In genomic region chr1:160614410-160614809, GRCh38 we compare ENCODE assay signal across 25 cellular contexts. TPM values are rescaled to one million over a fixed set of nuclear protein-coding genes. Genes with fewer than 3 reads are reported as not detected.
"Had no signal": no experiment of that assay in that cellular context is flagged by ENCODE, and none has a peak within 500 bp of the region (broad histone marks: within the 10 kb centered on the region; RNA-seq: fewer than 3 reads in every experiment).

No MANE protein-coding gene starts in this region.

- H3K4me1 ChIP-seq: prostate gland, upper lobe of left lung had no signal

- H3K27ac Mint-ChIP-seq: activated CD8-positive, alpha-beta T cell treated with anti-CD3 and anti-CD28 coated beads, Interleukin-2, amount 10 ng/mL, durations not matched to agents 7 days and 5 days; brain; nephron; T-helper 2 cell treated with Interferon-gamma antibody and Interleukin-4, amounts not matched to agents 5 μg/mL and 100 μg/mL, for 36 hours had no signal

- H3K36me3 ChIP-seq: heart right ventricle, left lung, neutrophil, ovary, prostate gland, upper lobe of left lung had no signal

- H3K27me3 ChIP-seq: neutrophil, ovary, upper lobe of left lung had no signal

- ATAC-seq: activated CD8-positive, alpha-beta T cell treated with anti-CD3 and anti-CD28 coated beads, Interleukin-2, amount 10 ng/mL, durations not matched to agents 7 days and 5 days; heart right ventricle; left lung; stimulated activated naive CD8-positive, alpha-beta T cell treated with anti-CD3 and anti-CD28 coated beads, Interleukin-15, Interleukin-2, amounts not matched to agents 100 U/mL and 50 U/mL, for 24 hours had no signal

- H3K4me1 Mint-ChIP-seq: brain, nephron had no signal

- DNase-seq: activated CD4-positive, alpha-beta T cell treated with anti-CD3 and anti-CD28 coated beads, Interleukin-2, amount 10 ng/mL, durations not matched to agents 24 days and 14 days; activated CD8-positive, alpha-beta T cell treated with anti-CD3 and anti-CD28 coated beads, Interleukin-2, amount 10 ng/mL, durations not matched to agents 7 days and 5 days; activated effector memory CD4-positive, alpha-beta T cell treated with anti-CD3 and anti-CD28 coated beads, Interleukin-2, amount 50 U/mL, for 16 hours; activated naive CD4-positive, alpha-beta T cell treated with anti-CD3 and anti-CD28 coated beads, Interleukin-2, amount 50 U/mL, for 16 hours; activated T-cell treated with anti-CD3 and anti-CD28 coated beads, Interleukin-2, amount 50 U/mL, for 48 hours; aorta; effector CD4-positive, alpha-beta T cell; erythroblast; foreskin fibroblast; heart right ventricle; left lung; ovary; stimulated activated CD4-positive, alpha-beta T cell treated with anti-CD3 and anti-CD28 coated beads, Interleukin-2, amount 100 ng/mL, for 48 hours; stimulated activated naive CD8-positive, alpha-beta T cell treated with anti-CD3 and anti-CD28 coated beads, Interleukin-15, Interleukin-2, amounts not matched to agents 100 U/mL and 50 U/mL, for 24 hours; upper lobe of left lung had no signal

- H3K36me3 Mint-ChIP-seq: brain had no signal

- H3K9me3 ChIP-seq: left lung, neutrophil, ovary, prostate gland, upper lobe of left lung had no signal

- H3K27ac ChIP-seq: heart right ventricle, left lung, neutrophil, ovary, prostate gland, SK-N-MC, upper lobe of left lung had no signal

- H3K27me3 Mint-ChIP-seq: activated CD4-positive, alpha-beta T cell treated with anti-CD3 and anti-CD28 coated beads, Interleukin-2, amount 10 ng/mL, durations not matched to agents 24 days and 14 days; dendritic cell treated with granulocyte-macrophage colony-stimulating factor and Interleukin-4, amounts not matched to agents 40 ng/mL and 50 ng/mL, for 4 days had no signal

- H3K9me3 Mint-ChIP-seq: brain, nephron had no signal

- H3K4me3 Mint-ChIP-seq: activated CD4-positive, alpha-beta T cell treated with anti-CD3 and anti-CD28 coated beads, Interleukin-2, amount 10 ng/mL, durations not matched to agents 24 days and 14 days; activated CD8-positive, alpha-beta T cell treated with anti-CD3 and anti-CD28 coated beads, Interleukin-2, amount 10 ng/mL, durations not matched to agents 7 days and 5 days; brain; dendritic cell treated with granulocyte-macrophage colony-stimulating factor and Interleukin-4, amounts not matched to agents 40 ng/mL and 50 ng/mL, for 4 days; nephron; T-helper 2 cell treated with Interferon-gamma antibody and Interleukin-4, amounts not matched to agents 5 μg/mL and 100 μg/mL, for 36 hours had no signal

- H3K4me3 ChIP-seq: heart right ventricle, left lung, lung, ovary, prostate gland, SK-N-MC, upper lobe of left lung had no signal

RNA-seq across cellular contexts. Expression of gene SLAMF1, which starts 32.4 kb away (rescaled TPM):
- total RNA-seq: fibroblast of lung, kidney epithelial cell had no signal

RNA-seq across cellular contexts. Expression of gene CD84, which starts 35.1 kb away (rescaled TPM):
- total RNA-seq: fibroblast of lung, kidney epithelial cell had no signal
